ENCODE assay signal across 1 cellular context in the genomic region with DNA sequence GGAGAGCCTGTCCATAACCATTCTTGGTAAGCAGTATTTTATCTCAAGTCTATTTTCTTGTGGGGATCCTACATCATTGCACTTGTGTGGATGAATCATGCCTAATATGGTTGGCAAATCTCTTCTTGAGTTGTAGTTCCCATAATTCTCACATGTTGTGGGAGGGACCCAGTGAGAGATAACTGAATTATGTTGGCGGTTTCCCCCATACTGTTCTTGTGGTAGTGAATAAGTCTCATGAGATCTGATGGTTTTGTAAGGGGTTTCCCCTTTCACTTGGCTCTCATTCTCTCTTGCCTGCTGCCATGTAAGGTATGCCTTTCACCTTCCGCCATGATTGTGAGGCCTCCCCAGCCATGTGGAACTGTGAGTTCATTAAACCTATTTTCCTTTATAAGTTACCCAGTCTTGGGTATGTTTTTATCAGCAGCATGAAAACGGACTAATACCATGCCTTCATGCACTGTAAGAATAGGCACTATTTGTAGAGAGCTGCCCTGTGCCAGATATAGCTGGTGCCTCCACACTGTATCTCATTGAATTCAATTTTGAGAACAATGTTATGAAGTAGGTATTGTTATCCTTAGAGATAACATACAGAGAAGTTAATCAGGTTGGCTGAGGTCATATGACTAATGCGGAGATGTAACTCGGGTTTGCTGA.
TF ChIP-seq lines count a peak whose summit lies in the region.

No MANE protein-coding gene starts in this region.

TF ChIP-seq in SK-N-SH, 30 proteins besides CTCF, POLR2A, EP300 and RAD21 (continued from another document):
- TF ChIP-seq TEAD4 (IDR thresholded peaks at IDR 0.05; ENCODE audit: borderline replicate concordance, insufficient read depth) (no peak), JUND (IDR thresholded peaks at IDR 0.05) (no peak), FOXJ3 (CRISPR knock-in tag; IDR thresholded peaks at IDR 0.05) (no peak), SMC3 (IDR thresholded peaks at IDR 0.05; ENCODE audit: low read depth, low read length) (no peak), RFX5 (IDR thresholded peaks at IDR 0.05; ENCODE audit: low read length) (no peak), ZBTB33 (IDR thresholded peaks at IDR 0.05; ENCODE audit: borderline replicate concordance, low read depth) (no peak), IRF3 (IDR thresholded peaks at IDR 0.05; ENCODE audit: low read depth, low read length) (no peak)
- TF ChIP-seq, protein P1, sequence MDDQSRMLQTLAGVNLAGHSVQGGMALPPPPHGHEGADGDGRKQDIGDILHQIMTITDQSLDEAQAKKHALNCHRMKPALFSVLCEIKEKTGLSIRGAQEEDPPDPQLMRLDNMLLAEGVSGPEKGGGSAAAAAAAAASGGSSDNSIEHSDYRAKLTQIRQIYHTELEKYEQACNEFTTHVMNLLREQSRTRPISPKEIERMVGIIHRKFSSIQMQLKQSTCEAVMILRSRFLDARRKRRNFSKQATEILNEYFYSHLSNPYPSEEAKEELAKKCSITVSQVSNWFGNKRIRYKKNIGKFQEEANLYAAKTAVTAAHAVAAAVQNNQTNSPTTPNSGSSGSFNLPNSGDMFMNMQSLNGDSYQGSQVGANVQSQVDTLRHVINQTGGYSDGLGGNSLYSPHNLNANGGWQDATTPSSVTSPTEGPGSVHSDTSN (IDR thresholded peaks at IDR 0.05) = no peak
TF ChIP-seq in SK-N-SH: peak in this region for 0.
